ENCODE assay signal across 26 cellular contexts in the genomic region with DNA sequence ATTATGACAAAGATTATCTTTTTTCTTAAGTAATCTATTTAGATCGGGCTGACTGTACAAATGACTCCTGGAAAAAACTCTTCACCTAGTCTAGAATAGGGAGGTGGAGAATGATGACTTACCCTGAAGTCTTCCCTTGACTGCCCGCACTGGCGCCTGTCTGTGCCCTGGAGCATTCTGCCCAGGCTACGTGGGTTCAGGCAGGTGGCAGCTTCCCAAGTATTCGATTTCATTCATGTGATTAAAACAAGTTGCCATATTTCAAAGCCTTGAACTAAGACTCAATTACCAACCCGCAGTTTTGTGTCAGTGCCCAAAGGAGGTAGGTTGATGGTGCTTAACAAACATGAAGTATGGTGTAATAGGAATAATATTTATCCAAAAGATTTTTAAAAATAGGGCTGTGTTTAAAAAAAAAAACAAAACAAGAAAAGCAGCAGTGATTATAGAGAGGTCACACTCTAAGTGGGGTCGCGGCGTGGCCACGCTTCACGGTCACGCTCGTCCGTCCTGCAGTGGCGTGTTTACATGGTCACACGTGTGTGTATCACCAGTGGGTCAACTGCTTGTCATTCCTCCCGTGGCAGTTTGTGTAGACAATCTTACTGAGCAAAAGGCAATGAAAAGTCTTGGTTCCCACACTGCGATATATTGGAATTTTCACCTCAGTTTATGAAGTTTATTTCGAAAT. TPM values are rescaled to one million over a fixed set of nuclear protein-coding genes. Genes with fewer than 3 reads are reported as not detected.
DNase-seq lines count a peak whose midpoint lies in the region; ATAC-seq, FAIRE-seq and TF ChIP-seq lines count a peak whose summit lies in the region.
"Had no signal": no experiment of that assay in that cellular context is flagged by ENCODE, and none has a peak within 500 bp of the region (broad histone marks: within the 10 kb centered on the region; RNA-seq: fewer than 3 reads in every experiment).

No MANE protein-coding gene starts in this region.

- POLR2A ChIA-PET in HepG2 (lab: Yijun Ruan, JAX): no interaction called here
- POLR2A ChIA-PET in GM12878 (lab: Charles Lee): no interaction called here

- no peak overlapping the region for H2AFZ ChIP-seq in HepG2 (ENCODE audit: low read length)
- no peak overlapping the region for H2AFZ ChIP-seq in GM12878 (ENCODE audit: control insufficient read depth, low read depth, low read length)

- 73% methylated on average over 19 of the region's 19 CpGs for WGBS in liver
- WGBS in HepG2 (ENCODE audit: low lambda C conversion rate): 68% methylated on average over 19 of the region's 19 CpGs
- 96% methylated on average over 19 of the region's 19 CpGs for WGBS in GM12878 (ENCODE audit: insufficient coverage, insufficient replicate concordance, low lambda C conversion rate, missing lambda C conversion rate)
- 93 to 97% (median 95%) methylated on average over 19 of the region's 19 CpGs for WGBS in spleen, 5 donors

- TF ChIP-seq EP300 in HepG2 (IDR thresholded peaks at IDR 0.05; ENCODE audit: low read depth in 2 of 2, low read length in 2 of 2) (no peak), HepG2 (CRISPR knock-in tag; IDR thresholded peaks at IDR 0.05; ENCODE audit: borderline replicate concordance) (no peak), GM12878 (IDR thresholded peaks at IDR 0.05; ENCODE audit: borderline replicate concordance in 1 of 2, control insufficient read depth in 1 of 2, low read depth in 2 of 2, low read length in 2 of 2) (no peak)

- H3K27ac ChIP-seq in liver (ENCODE audit: low read depth in 1 of 2, low read length in 2 of 2): no peak overlapping the region
- H3K27ac ChIP-seq in HepG2 (ENCODE audit: extremely low read length, insufficient read depth, low read length): no peak overlapping the region
- H3K27ac ChIP-seq in GM12878 (ENCODE audit: control insufficient read depth, insufficient read depth): no peak overlapping the region
- H3K27ac ChIP-seq in spleen: no peak overlapping the region
- H3K27ac ChIP-seq: SK-N-MC had no signal

- SMC1A ChIA-PET in GM12878 (lab: Charles Lee; ENCODE audit: uncharacterized antibody, unreplicated experiment): no interaction called here

- ATAC-seq in HepG2 (no peak), GM12878 (no peak)
- ATAC-seq: CD8-positive, alpha-beta T cell; HCT116 had no signal

- TF ChIP-seq POLR2A in HepG2 (IDR thresholded peaks at IDR 0.05; ENCODE audit: insufficient read depth in 1 of 2, low read depth in 2 of 2, low read length in 2 of 2) (no peak), GM12878 (IDR thresholded peaks at IDR 0.05; ENCODE audit: low read depth, low read length) (peak; percentile 64), spleen (IDR thresholded peaks at IDR 0.05) (no peak)

- FAIRE-seq in HepG2 (lab: Jason Lieb, UNC): no peak
- FAIRE-seq in GM12878 (lab: Jason Lieb, UNC): no peak
- FAIRE-seq: GM18507, H1, HTR-8/SVneo had no signal

- in situ Hi-C loops in HepG2 (cut with HindIII; ENCODE audit: extremely low pct_ligation_motif_present, low pct_unique_long_range_greater_than_20kb): no loop called here
- in situ Hi-C loops in GM12878 (cut with MboI): no loop called here

- H3K79me2 ChIP-seq in HepG2 (ENCODE audit: insufficient read depth, low read length) (no peaks in the 10 kb centered on the region), GM12878 (ENCODE audit: control insufficient read depth, insufficient read depth, low read length) (no peaks in the 10 kb centered on the region)

- H3K36me3 ChIP-seq in liver (ENCODE audit: control insufficient read depth in 4 of 4, insufficient read depth in 3 of 4, low read depth in 1 of 4, low read length in 3 of 4) (peaks cover 9 to 54% (median 48%) of the 10 kb centered on the region in 4 donors), HepG2 (replicated peaks in 1 of 2; ENCODE audit: control insufficient read depth in 1 of 2, insufficient read depth in 2 of 2, low read length in 2 of 2) (no peaks in the 10 kb centered on the region), GM12878 (ENCODE audit: control insufficient read depth in 2 of 2, insufficient read depth in 2 of 2, low read length in 1 of 2) (peaks cover 11 to 41% of the 10 kb centered on the region in 2 experiments), spleen (peaks cover 4 to 78% (median 52%) of the 10 kb centered on the region in 6 donors)
- H3K36me3 ChIP-seq: MG63 had no signal

- RAD21 ChIA-PET in GM12878 (lab: Charles Lee; ENCODE audit: unreplicated experiment): no interaction called here

- H4K20me1 ChIP-seq in HepG2 (ENCODE audit: insufficient read depth, low read length) (no peaks in the 10 kb centered on the region), GM12878 (ENCODE audit: control insufficient read depth, insufficient read depth) (no peaks in the 10 kb centered on the region)

- H3K27me3 ChIP-seq in liver (ENCODE audit: control insufficient read depth in 4 of 4, insufficient read depth in 4 of 4, low read length in 3 of 4) (no peaks in the 10 kb centered on the region), HepG2 (ENCODE audit: control insufficient read depth in 1 of 2, insufficient read depth in 2 of 2, low read length in 2 of 2) (peaks cover under 1 to 23% of the 10 kb centered on the region in 2 experiments; a peak in 3 of 5 replicates), GM12878 (replicated peaks in 1 of 2; ENCODE audit: control insufficient read depth in 2 of 2, insufficient read depth in 2 of 2, low read length in 1 of 2) (no peaks in the 10 kb centered on the region), spleen (replicated peaks in 1 of 7) (no peaks in the 10 kb centered on the region)
- H3K27me3 ChIP-seq: MG63 had no signal

- TF ChIP-seq CTCF in liver (IDR thresholded peaks at IDR 0.05; ENCODE audit: low read depth, low read length, missing input control): no peak
- no peak for TF ChIP-seq CTCF in HepG2 (CRISPR knock-in tag; IDR thresholded peaks at IDR 0.05)
- no peak for TF ChIP-seq CTCF in GM12878 (IDR thresholded peaks at IDR 0.05 in 2 of 3, conservative IDR thresholded peaks at IDR 0.05 in 1 of 3; ENCODE audit: control insufficient read depth in 2 of 3, extremely low read depth in 1 of 3, insufficient read depth in 1 of 3, low read depth in 3 of 3, low read length in 3 of 3)
- no peak for TF ChIP-seq CTCF in spleen (IDR thresholded peaks at IDR 0.05 in 8 of 11, conservative IDR thresholded peaks at IDR 0.05 in 3 of 11)

- H3K4me2 ChIP-seq in HepG2 (ENCODE audit: low read depth, low read length): no peak overlapping the region
- H3K4me2 ChIP-seq in GM12878 (ENCODE audit: control insufficient read depth, insufficient read depth): no peak overlapping the region

- intact Hi-C loops in HepG2 (cut with micrococcal nuclease; ENCODE audit: unreplicated experiment): no loop called here
- intact Hi-C loops in GM12878 (cut with micrococcal nuclease; ENCODE audit: unreplicated experiment): no loop called here
- intact Hi-C loops in posterior vena cava (cut with DNase I): no loop called here
- intact Hi-C loops in spleen (cut with DNase I; ENCODE audit: low total_unique reads): no loop called here

- H3K4me1 ChIP-seq in liver (ENCODE audit: control insufficient read depth in 4 of 4, insufficient read depth in 4 of 4, low read length in 3 of 4) (peaks cover 0 to 11% (median 3%) of the 10 kb centered on the region in 4 donors), HepG2 (ENCODE audit: insufficient read depth, low read length) (no peaks in the 10 kb centered on the region), GM12878 (ENCODE audit: control insufficient read depth, insufficient read depth, low read length) (0 out of 2 replicates have a peak, but pooled peaks cover 4% of the 10 kb centered on the region), spleen (peaks cover 0 to 21% (median 5%) of the 10 kb centered on the region in 6 donors)

- TF ChIP-seq RAD21 in liver (IDR thresholded peaks at IDR 0.05): no peak
- TF ChIP-seq RAD21 in HepG2 (CRISPR knock-in tag; IDR thresholded peaks at IDR 0.05): no peak
- TF ChIP-seq RAD21 in GM12878 (IDR thresholded peaks at IDR 0.05; ENCODE audit: insufficient read depth, low read depth, low read length): no peak

- DNase-seq in HepG2 (ENCODE audit: low spot score) (no peak), GM12878 (ENCODE audit: low read depth, low spot score) (no peak), kidney tubule cell (ENCODE audit: low spot score) (peak; percentile 16), posterior vena cava (ENCODE audit: low spot score) (no peak), spleen (no peak), anterior cingulate cortex (lab: John Stamatoyannopoulos, UW) (no peak)
- DNase-seq: 8988T; AML-193; C1 segment of cervical spinal cord; CD8-positive, alpha-beta T cell; DND-41; Karpas-422; MG63; NCI-H1417; NCI-H1694 treated with DMSO at 0.1 percent for 48 hours; NCI-H2081 treated with DMSO at 0.1 percent for 48 hours; NCI-H446; NCI-H526; OCI-M1; SHP77 had no signal

- CTCF ChIA-PET in HepG2 (lab: Yijun Ruan, JAX; ENCODE audit: low intra/inter-chr PET ratio, low total read pairs) (no interaction called here), GM12878 (lab: Yijun Ruan, JAX) (no interaction called here)

- H3K9ac ChIP-seq in liver (ENCODE audit: low read depth in 1 of 2, low read length in 2 of 2) (no peak overlapping the region), HepG2 (ENCODE audit: insufficient read depth, low read depth, low read length) (no peak overlapping the region), GM12878 (ENCODE audit: control insufficient read depth, insufficient read depth, low read length) (no peak overlapping the region)

- H3K4me3 ChIP-seq in liver (ENCODE audit: low read depth in 1 of 3, low read length in 3 of 3) (no peak overlapping the region), HepG2 (replicated peaks in 1 of 3; ENCODE audit: insufficient read depth in 1 of 3, low read depth in 2 of 3, low read length in 3 of 3) (no peak overlapping the region), GM12878 (no peak overlapping the region), spleen (no peak overlapping the region)
- H3K4me3 ChIP-seq: MG63, SK-N-MC had no signal

- H3K9me3 ChIP-seq in liver (ENCODE audit: control insufficient read depth in 4 of 4, low read length in 3 of 4) (no peaks in the 10 kb centered on the region), HepG2 (ENCODE audit: low read length) (no peaks in the 10 kb centered on the region), GM12878 (replicated peaks; ENCODE audit: control insufficient read depth, insufficient read depth, low read length) (no peaks in the 10 kb centered on the region), spleen (no peaks in the 10 kb centered on the region)
- H3K9me3 ChIP-seq: MG63 had no signal

- BruUV-seq in HepG2 (replicated peaks; lab: Mats Ljungman, UMichigan) (no TSS peak), GM12878 (replicated peaks; lab: Mats Ljungman, UMichigan) (no TSS peak)

RNA-seq across cellular contexts. Expression of a gene that starts 10.8 kb away (rescaled TPM):
- total RNA-seq in liver (100 to 1,000 TPM; 118 to 204 TPM), HepG2 (2016; rRNA removed; fragmentation: Illumina TruSeq; extraction: Trizol) (0.11 and 0.20 TPM in 2 replicates), GM12878 (2014; rRNA removed) (156 and 187 TPM in 2 replicates), GM12878 (2014; rRNA removed; fragmentation: Illumina TruSeq; extraction: Trizol) (97.0 and 103 TPM in 2 replicates), GM12878 (2021) (119 and 131 TPM in 2 replicates), posterior vena cava (10 to 100 TPM; 25.2 to 27.3 TPM), spleen (10 to 100 TPM; 26.2 to 61.8 (median 31.6) TPM)
- polyA plus RNA-seq in liver (100 to 1,000 TPM; 182 to 219 TPM), HepG2 (2011; rRNA removed) (0.07 and 0.16 TPM in 2 replicates), GM12878 (2011; rRNA removed) (168 and 196 TPM in 2 replicates), GM12878 (2014; fragmentation: Illumina TruSeq; extraction: Trizol) (85.2 and 108 TPM in 2 replicates), GM12878 (2014; fragmentation: Nextera tagmentation; extraction: Ambion mirVana) (10 to 100 TPM; 29.6 to 43.4 TPM), GM12878 (2014; rRNA removed) (128 and 136 TPM in 2 replicates), GM12878 (2016; fragmentation: Nextera tagmentation; extraction: Ambion mirVana) (10 to 100 TPM; 65.6 to 66.1 TPM), spleen (10 to 100 TPM; 15.8 to 20.5 (median 18.6) TPM)
- 0.26 TPM in 1 of 2 replicates, not detected in the other for total RNA-seq in HepG2 (2016; cell fraction: cytosol; rRNA removed; fragmentation: Illumina TruSeq; extraction: Trizol; ENCODE audit: low read depth)
- 0.09 and 0.13 TPM in 2 replicates for total RNA-seq in HepG2 (2016; cell fraction: insoluble cytoplasmic fraction; rRNA removed; fragmentation: Illumina TruSeq; extraction: Trizol)
- total RNA-seq in HepG2 (2016; cell fraction: membrane; rRNA removed; fragmentation: Illumina TruSeq; extraction: Trizol): 0.09 and 0.48 TPM in 2 replicates
- not detected in 2 replicates for total RNA-seq in HepG2 (2016; cell fraction: nucleus; rRNA removed; fragmentation: Illumina TruSeq; extraction: Trizol)
- polyA plus RNA-seq in HepG2 (2011; cell fraction: cytosol; rRNA removed): 0.10 and 0.17 TPM in 2 replicates
- 0.10 and 0.23 TPM in 2 replicates for polyA plus RNA-seq in HepG2 (2011; cell fraction: nucleus; rRNA removed)
- 0.08 and 0.17 TPM in 2 replicates for polyA plus RNA-seq in HepG2 (2012)
- 0.03 TPM in 1 of 2 replicates, not detected in the other for polyA plus RNA-seq in HepG2 (2016; cell fraction: cytosol; fragmentation: Illumina TruSeq; extraction: Trizol; ENCODE audit: low read depth)
- polyA plus RNA-seq in HepG2 (2016; cell fraction: insoluble cytoplasmic fraction; fragmentation: Illumina TruSeq; extraction: Trizol; ENCODE audit: low read depth): 0.10 TPM in 1 of 2 replicates, not detected in the other
- polyA plus RNA-seq in HepG2 (2016; cell fraction: membrane; fragmentation: Illumina TruSeq; extraction: Trizol; ENCODE audit: low read depth): 0.13 TPM in 1 of 2 replicates, not detected in the other
- 0.25 TPM in 1 of 2 replicates, not detected in the other for polyA plus RNA-seq in HepG2 (2016; cell fraction: nucleus; fragmentation: Illumina TruSeq; extraction: Trizol; ENCODE audit: insufficient read depth, low read depth)
- 0.60 and 64.4 TPM in 2 replicates for polyA minus RNA-seq in HepG2 (2011; rRNA and poly(A)+ RNA removed; ENCODE audit: low replicate concordance)
- 0.30 and 0.35 TPM in 2 replicates for polyA minus RNA-seq in HepG2 (2011; cell fraction: cytosol; rRNA and poly(A)+ RNA removed)
- polyA minus RNA-seq in HepG2 (2011; cell fraction: nucleus; rRNA and poly(A)+ RNA removed): 0.25 and 0.52 TPM in 2 replicates
- total RNA-seq in GM12878 (2013; cell fraction: nucleolus; rRNA removed): 159 and 167 TPM in 2 replicates
- polyA plus RNA-seq in GM12878 (2011; ENCODE audit: low read depth): 66.1 TPM
- polyA plus RNA-seq in GM12878 (2011; cell fraction: cytosol; rRNA removed): 155 and 156 TPM in 2 replicates
- polyA plus RNA-seq in GM12878 (2011; cell fraction: nucleus; rRNA removed): 92.5 and 100 TPM in 2 replicates
- 82.7 and 115 TPM in 2 replicates for polyA plus RNA-seq in GM12878 (2012)
- 146 and 169 TPM in 2 replicates for polyA minus RNA-seq in GM12878 (2011; rRNA and poly(A)+ RNA removed)
- 78.2 and 84.5 TPM in 2 replicates for polyA minus RNA-seq in GM12878 (2011; cell fraction: cytosol; rRNA and poly(A)+ RNA removed)
- polyA minus RNA-seq in GM12878 (2011; cell fraction: nucleus; rRNA and poly(A)+ RNA removed): 115 and 158 TPM in 2 replicates

Comparison
In these comparisons a context has a peak if more than half of its experiments do, and no peak if none do; other contexts are left out.
1. RNA of a gene that starts 10.8 kb away (total RNA-seq): 118 to 204 TPM in liver, 97.0 to 187 TPM in GM12878, 26.2 to 61.8 TPM in spleen and 25.2 to 27.3 TPM in posterior vena cava; 0.09 to 0.48 TPM in HepG2; every median in the first group is over 10 times any median in the second.